ENCODE assay signal across 9 cellular contexts in genomic region chrX:13091111-13091765, GRCh38. TPM values are rescaled to one million over a fixed set of nuclear protein-coding genes. Genes with fewer than 3 reads are reported as not detected.
A peak's percentile ranks its signal among the peaks of the same experiment; 100 is the strongest.
DNase-seq lines count a peak whose midpoint lies in the region; ATAC-seq, FAIRE-seq and TF ChIP-seq lines count a peak whose summit lies in the region.
"Had no signal": no experiment of that assay in that cellular context is flagged by ENCODE, and none has a peak within 500 bp of the region (broad histone marks: within the 10 kb centered on the region; RNA-seq: fewer than 3 reads in every experiment).

No MANE protein-coding gene starts in this region.

- H3K9ac ChIP-seq in SK-N-SH (no peak overlapping the region), subcutaneous abdominal adipose tissue (ENCODE audit: low read length in 5 of 5) (peak overlapping the region in 1 of 5 donors; percentile 25)

- CTCF ChIA-PET in SK-N-SH (lab: Yijun Ruan, JAX) = interaction anchor here (1.5 kb wide), 1 partner anchor 8 kb away, joined by 3 read pairs; no protein-coding TSS in a partner anchor

- peak overlapping the region; percentile 60; the same call in 1 of the 2 replicates for H2AFZ ChIP-seq in SK-N-SH (ENCODE audit: low read depth)

- ATAC-seq in SK-N-SH treated with all-trans-retinoic acid at 6 μM for 48 hours = no peak
- ATAC-seq in GM19324 (IDR thresholded peaks at IDR 0.05; ENCODE audit: low FRiP score, unreplicated experiment) = no peak
- ATAC-seq in GM18520 (IDR thresholded peaks at IDR 0.05; ENCODE audit: unreplicated experiment) = no peak

- peaks cover 80% of the 10 kb centered on the region for H3K4me1 Mint-ChIP-seq in T-helper 1 cell treated with Interleukin-12 subunit alpha and Interleukin-12 subunit beta and Interleukin-4 antibody, amounts not matched to agents 30 μg/mL and 1 μg/mL, for 36 hours (ENCODE audit: low read depth)

- H3K4me1 ChIP-seq in SK-N-SH (ENCODE audit: control insufficient read depth in 1 of 2, insufficient read depth in 2 of 2, low read depth in 1 of 2, low read length in 1 of 2) (no peaks in the 10 kb centered on the region), subcutaneous abdominal adipose tissue (ENCODE audit: control insufficient read depth in 5 of 5, insufficient read depth in 5 of 5, low read length in 5 of 5) (peaks cover 3 to 47% (median 21%) of the 10 kb centered on the region in 5 donors)

- H3K4me3 ChIP-seq in SK-N-SH (ENCODE audit: low read depth in 2 of 2, low read length in 1 of 2) (no peak overlapping the region), subcutaneous abdominal adipose tissue (ENCODE audit: low read depth in 1 of 5, low read length in 5 of 5) (peak overlapping the region in 2 of 5 donors; percentile 17 to 19)

- H3K27ac ChIP-seq in SK-N-SH (ENCODE audit: low read depth in 2 of 2, low read length in 1 of 2) = peak overlapping the region; percentile 28 to 39; a peak in 2 of 4 replicates
- peak overlapping the region; percentile 59 for H3K27ac ChIP-seq in subcutaneous abdominal adipose tissue (ENCODE audit: low read depth, low read length)

- no peaks in the 10 kb centered on the region for H3K9me3 Mint-ChIP-seq in T-helper 1 cell treated with Interleukin-12 subunit alpha and Interleukin-12 subunit beta and Interleukin-4 antibody, amounts not matched to agents 30 μg/mL and 1 μg/mL, for 36 hours

- H3K9me3 ChIP-seq in SK-N-SH (no peaks in the 10 kb centered on the region), subcutaneous abdominal adipose tissue (ENCODE audit: control insufficient read depth in 5 of 5, low read length in 5 of 5) (no peaks in the 10 kb centered on the region)

- H3K79me2 ChIP-seq in SK-N-SH (ENCODE audit: insufficient read depth) = no peaks in the 10 kb centered on the region

- FAIRE-seq in D721Med (lab: Jason Lieb, UNC) = no peak
- FAIRE-seq: A204.1 had no signal

- H3K36me3 ChIP-seq in SK-N-SH (replicated peaks in 1 of 2; ENCODE audit: control insufficient read depth in 1 of 2, insufficient read depth in 2 of 2, low read length in 1 of 2) (no peaks in the 10 kb centered on the region), subcutaneous abdominal adipose tissue (ENCODE audit: control insufficient read depth in 5 of 5, insufficient read depth in 5 of 5, low read length in 5 of 5) (no peaks in the 10 kb centered on the region)

- TF ChIP-seq RAD21 in SK-N-SH (IDR thresholded peaks at IDR 0.05; ENCODE audit: low read length) = no peak

- POLR2A ChIA-PET in SK-N-SH (lab: Yijun Ruan, JAX) = no interaction called here

- no peak for DNase-seq in SK-N-SH
- DNase-seq in globus pallidus (ENCODE audit: low spot score) = peak; percentile 29
- no peak for DNase-seq in D721Med (ENCODE audit: insufficient read length, low spot score)

- whole genome bisulfite sequencing in SK-N-SH (ENCODE audit: low lambda C conversion rate) = 48% methylated on average over 6 of the region's 6 CpGs

- peak overlapping the region; percentile 89 for H3K27ac Mint-ChIP-seq in T-helper 1 cell treated with Interleukin-12 subunit alpha and Interleukin-12 subunit beta and Interleukin-4 antibody, amounts not matched to agents 30 μg/mL and 1 μg/mL, for 36 hours

- peak overlapping the region; percentile 39 for H3K4me3 Mint-ChIP-seq in T-helper 1 cell treated with Interleukin-12 subunit alpha and Interleukin-12 subunit beta and Interleukin-4 antibody, amounts not matched to agents 30 μg/mL and 1 μg/mL, for 36 hours

- H3K27me3 ChIP-seq in SK-N-SH (ENCODE audit: insufficient read depth) (no peaks in the 10 kb centered on the region), subcutaneous abdominal adipose tissue (ENCODE audit: control insufficient read depth in 5 of 5, insufficient read depth in 4 of 5, low read length in 5 of 5) (peaks cover 0 to 2% (median 0%) of the 10 kb centered on the region in 5 donors)

- TF ChIP-seq EP300 in SK-N-SH (IDR thresholded peaks at IDR 0.05; ENCODE audit: borderline replicate concordance in 1 of 2, low read depth in 1 of 2, low read length in 1 of 2) = no peak

- no peaks in the 10 kb centered on the region for H3K9me2 ChIP-seq in SK-N-SH

- H4K20me1 ChIP-seq in SK-N-SH (ENCODE audit: insufficient read depth) = no peaks in the 10 kb centered on the region

- TF ChIP-seq CTCF in SK-N-SH (IDR thresholded peaks at IDR 0.05) (no peak), D721Med (IDR thresholded peaks at IDR 0.05; ENCODE audit: insufficient read depth, missing control alignments) (no peak)

- no peaks in the 10 kb centered on the region for H3K27me3 Mint-ChIP-seq in T-helper 1 cell treated with Interleukin-12 subunit alpha and Interleukin-12 subunit beta and Interleukin-4 antibody, amounts not matched to agents 30 μg/mL and 1 μg/mL, for 36 hours (ENCODE audit: low read depth)

- peaks cover 15% of the 10 kb centered on the region for H3F3A ChIP-seq in SK-N-SH (replicated peaks; ENCODE audit: insufficient read depth)

- peaks cover 1% of the 10 kb centered on the region for H3K36me3 Mint-ChIP-seq in T-helper 1 cell treated with Interleukin-12 subunit alpha and Interleukin-12 subunit beta and Interleukin-4 antibody, amounts not matched to agents 30 μg/mL and 1 μg/mL, for 36 hours (ENCODE audit: low read depth)

- no peak overlapping the region for H3K4me2 ChIP-seq in SK-N-SH

TF ChIP-seq in SK-N-SH, 30 proteins besides CTCF, POLR2A, EP300 and RAD21 (continues in another document):
- TF ChIP-seq FOSL2 (IDR thresholded peaks at IDR 0.05; ENCODE audit: borderline replicate concordance, low read depth) = no peak
- TF ChIP-seq, protein P1, sequence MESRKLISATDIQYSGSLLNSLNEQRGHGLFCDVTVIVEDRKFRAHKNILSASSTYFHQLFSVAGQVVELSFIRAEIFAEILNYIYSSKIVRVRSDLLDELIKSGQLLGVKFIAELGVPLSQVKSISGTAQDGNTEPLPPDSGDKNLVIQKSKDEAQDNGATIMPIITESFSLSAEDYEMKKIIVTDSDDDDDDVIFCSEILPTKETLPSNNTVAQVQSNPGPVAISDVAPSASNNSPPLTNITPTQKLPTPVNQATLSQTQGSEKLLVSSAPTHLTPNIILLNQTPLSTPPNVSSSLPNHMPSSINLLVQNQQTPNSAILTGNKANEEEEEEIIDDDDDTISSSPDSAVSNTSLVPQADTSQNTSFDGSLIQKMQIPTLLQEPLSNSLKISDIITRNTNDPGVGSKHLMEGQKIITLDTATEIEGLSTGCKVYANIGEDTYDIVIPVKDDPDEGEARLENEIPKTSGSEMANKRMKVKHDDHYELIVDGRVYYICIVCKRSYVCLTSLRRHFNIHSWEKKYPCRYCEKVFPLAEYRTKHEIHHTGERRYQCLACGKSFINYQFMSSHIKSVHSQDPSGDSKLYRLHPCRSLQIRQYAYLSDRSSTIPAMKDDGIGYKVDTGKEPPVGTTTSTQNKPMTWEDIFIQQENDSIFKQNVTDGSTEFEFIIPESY (IDR thresholded peaks at IDR 0.05; ENCODE audit: borderline replicate concordance, low read depth) = no peak
- no peak for TF ChIP-seq IRF3 (IDR thresholded peaks at IDR 0.05; ENCODE audit: low read depth, low read length)
- no peak for TF ChIP-seq GATA2 (CRISPR knock-in tag; IDR thresholded peaks at IDR 0.05)

TF ChIP-seq in SK-N-SH treated with all-trans-retinoic acid at 6 μM for 48 hours, 23 proteins besides CTCF, POLR2A, EP300 and RAD21:
- TF ChIP-seq CSDC2 (CRISPR knock-in tag; IDR thresholded peaks at IDR 0.05) (no peak), BACH2 (CRISPR knock-in tag; IDR thresholded peaks at IDR 0.05; ENCODE audit: borderline replicate concordance) (no peak), ISL1 (CRISPR knock-in tag; IDR thresholded peaks at IDR 0.05) (no peak)

RNA-seq across cellular contexts. Expression of gene FAM9C, which starts 46.8 kb away (rescaled TPM):
- polyA plus RNA-seq in SK-N-SH (2012; rRNA removed) = 1.9 and 2.6 TPM in 2 replicates
- polyA plus RNA-seq in SK-N-SH (2012; cell fraction: cytosol; rRNA removed) = 2.4 and 2.5 TPM in 2 replicates
- 3.1 and 6.2 TPM in 2 replicates for polyA plus RNA-seq in SK-N-SH (2012; cell fraction: nucleus; rRNA removed)
